ENCODE assay signal across 8 cellular contexts in the genomic region with DNA sequence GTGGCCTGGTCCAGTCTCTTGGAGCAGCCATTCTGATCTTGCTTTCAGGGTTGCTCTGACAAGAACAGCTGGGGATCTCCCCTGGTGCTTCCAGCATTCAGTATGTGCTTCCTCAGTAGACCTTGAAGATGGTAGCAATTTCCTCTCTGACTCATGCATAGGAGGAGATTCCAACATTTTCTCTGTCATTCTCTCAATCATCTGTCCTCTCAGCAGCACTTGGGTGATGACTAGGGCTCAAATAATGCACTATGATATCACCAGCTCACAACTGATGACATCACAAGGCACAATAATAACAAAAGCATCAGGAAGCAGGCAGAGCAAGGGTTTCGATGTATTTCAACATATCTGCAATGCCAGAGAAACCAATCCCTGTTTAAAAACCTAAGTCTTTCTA. TPM values are rescaled to one million over a fixed set of nuclear protein-coding genes. Genes with fewer than 3 reads are reported as not detected.
A peak's percentile ranks its signal among the peaks of the same experiment; 100 is the strongest.
DNase-seq lines count a peak whose midpoint lies in the region; ATAC-seq, FAIRE-seq and TF ChIP-seq lines count a peak whose summit lies in the region.

No MANE protein-coding gene starts in this region.

- H3K4me3 ChIP-seq in Karpas-422 (ENCODE audit: low read length): no peak overlapping the region
- no peak overlapping the region for H3K4me3 ChIP-seq in esophagus squamous epithelium
- H3K4me3 ChIP-seq in prostate gland: no peak overlapping the region
- H3K4me3 ChIP-seq in gastroesophageal sphincter: no peak overlapping the region

- no peak overlapping the region for H2AFZ ChIP-seq in Karpas-422 (ENCODE audit: low read length)

- no peaks in the 10 kb centered on the region for H4K20me1 ChIP-seq in Karpas-422 (ENCODE audit: insufficient read depth, low read depth, low read length)

- no peak overlapping the region for H3K27ac ChIP-seq in Karpas-422 (ENCODE audit: low read length)
- peak overlapping the region in 3 of 4 donors; percentile 11 to 58 (median 56) for H3K27ac ChIP-seq in esophagus squamous epithelium
- H3K27ac ChIP-seq in prostate gland: no peak overlapping the region
- H3K27ac ChIP-seq in gastroesophageal sphincter: no peak overlapping the region

- H3K36me3 ChIP-seq in Karpas-422 (ENCODE audit: insufficient read depth, low read length) (no peaks in the 10 kb centered on the region), esophagus squamous epithelium (no peaks in the 10 kb centered on the region), prostate gland (no peaks in the 10 kb centered on the region), gastroesophageal sphincter (no peaks in the 10 kb centered on the region)

- DNase-seq in ACHN: peak; percentile 88
- DNase-seq in Karpas-422: peak; percentile 25
- DNase-seq in esophagus squamous epithelium (lab: John Stamatoyannopoulos, UW): no peak
- DNase-seq in prostate gland (ENCODE audit: low spot score): no peak
- no peak for DNase-seq in D721Med (ENCODE audit: insufficient read length, low spot score)

- FAIRE-seq in D721Med (lab: Jason Lieb, UNC): no peak

- TF ChIP-seq POLR2A in esophagus squamous epithelium (IDR thresholded peaks at IDR 0.05): no peak
- no peak for TF ChIP-seq POLR2A in prostate gland (IDR thresholded peaks at IDR 0.05)
- TF ChIP-seq POLR2A in gastroesophageal sphincter (IDR thresholded peaks at IDR 0.05): no peak

- intact Hi-C loops in esophagus squamous epithelium (cut with DNase I) (no loop called here), prostate gland (cut with DNase I) (no loop called here)

- H3K9me3 ChIP-seq in Karpas-422 (ENCODE audit: low read length) (peaks cover under 1% of the 10 kb centered on the region; the same call in 1 of the 2 replicates), esophagus squamous epithelium (no peaks in the 10 kb centered on the region), prostate gland (no peaks in the 10 kb centered on the region), gastroesophageal sphincter (no peaks in the 10 kb centered on the region)

- ATAC-seq in GM19397 (IDR thresholded peaks at IDR 0.05; ENCODE audit: unreplicated experiment): peak; percentile 46
- ATAC-seq in HG03175 (IDR thresholded peaks at IDR 0.05; ENCODE audit: unreplicated experiment): no peak
- ATAC-seq in gastroesophageal sphincter: no peak

- H3K4me1 ChIP-seq in Karpas-422 (ENCODE audit: low read length) (peaks cover 14% of the 10 kb centered on the region), esophagus squamous epithelium (no peaks in the 10 kb centered on the region), prostate gland (replicated peaks) (no peaks in the 10 kb centered on the region), gastroesophageal sphincter (no peaks in the 10 kb centered on the region)

- H3K4me2 ChIP-seq in Karpas-422 (ENCODE audit: low read depth, low read length, poor library complexity, severe bottlenecking): no peak overlapping the region

- in situ Hi-C loops in ACHN (cut with HindIII; ENCODE audit: low pct_ligation_motif_present, low pct_unique_long_range_greater_than_20kb, low sequenced_read_pairs): no loop called here

- H3K27me3 ChIP-seq in Karpas-422 (ENCODE audit: low read length) (no peaks in the 10 kb centered on the region), esophagus squamous epithelium (no peaks in the 10 kb centered on the region), prostate gland (replicated peaks; ENCODE audit: insufficient read depth) (no peaks in the 10 kb centered on the region), gastroesophageal sphincter (no peaks in the 10 kb centered on the region)

- 32 to 42% methylated on average over 1 of the region's 1 CpG for WGBS in esophagus squamous epithelium, 2 donors
- WGBS in prostate gland: 92% methylated on average over 1 of the region's 1 CpG
- 85 to 89% methylated on average over 1 of the region's 1 CpG for WGBS in gastroesophageal sphincter (ENCODE audit: low coverage in 1 of 2), 2 donors

- H3K9me2 ChIP-seq in Karpas-422 (replicated peaks; ENCODE audit: insufficient read depth, low read length): no peaks in the 10 kb centered on the region

- TF ChIP-seq CTCF in esophagus squamous epithelium (IDR thresholded peaks at IDR 0.05) (no peak), prostate gland (IDR thresholded peaks at IDR 0.05) (no peak), D721Med (IDR thresholded peaks at IDR 0.05; ENCODE audit: insufficient read depth, missing control alignments) (no peak), gastroesophageal sphincter (IDR thresholded peaks at IDR 0.05) (no peak)

- no peak overlapping the region for H3K9ac ChIP-seq in Karpas-422 (ENCODE audit: low read length)

- no peaks in the 10 kb centered on the region for H3K79me2 ChIP-seq in Karpas-422 (ENCODE audit: low read length)

- no peak for TF ChIP-seq EP300 in gastroesophageal sphincter (IDR thresholded peaks at IDR 0.05)

RNA-seq across cellular contexts. Expression of a gene that starts 52.7 kb away (rescaled TPM):
- 0.76 and 6.3 TPM in 2 replicates for total RNA-seq in Karpas-422 (2014; rRNA removed; shearing (Covaris generic); ENCODE audit: low replicate concordance)
- total RNA-seq in esophagus squamous epithelium (100 to 1,000 TPM in 1 of 4 donors, 10 to 100 TPM in 3; 19.2 to 108 (median 35.4) TPM), prostate gland (10 to 100 TPM; 25.7 to 38.3 TPM), gastroesophageal sphincter (10 to 100 TPM; 27.3 to 87.0 (median 51.9) TPM)

Comparison
In these comparisons a context has a peak if more than half of its experiments do, and no peak if none do; other contexts are left out.
1. DNase-seq: peak in ACHN (single experiment) and Karpas-422 (single experiment); none in esophagus squamous epithelium (single experiment), prostate gland (single experiment) and D721Med (single experiment).
2. H3K27ac ChIP-seq: peak in esophagus squamous epithelium (3 of 4); none in Karpas-422 (single experiment), prostate gland (0 of 2) and gastroesophageal sphincter (0 of 4).